Comparison of ENCODE assay signal across 14 cellular contexts in the genomic region with DNA sequence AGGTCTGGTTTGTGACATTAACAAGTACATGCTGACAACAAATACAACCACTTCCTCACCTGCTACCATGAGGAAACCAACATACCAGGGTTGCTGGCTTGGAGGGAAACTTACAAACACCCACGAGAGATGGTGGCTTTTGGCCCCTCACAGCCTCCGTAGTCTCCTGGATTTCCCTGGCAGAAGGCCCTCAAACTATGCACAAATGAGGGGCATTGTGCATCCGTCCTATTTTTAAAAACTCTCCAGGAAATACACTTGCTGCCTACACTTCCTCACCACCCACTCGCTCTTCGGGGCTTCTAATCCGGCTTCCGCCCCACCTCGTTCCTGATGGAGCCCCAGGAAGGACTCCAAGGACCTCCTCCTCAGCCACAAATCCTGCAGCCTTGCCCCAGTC.
A peak's percentile ranks its signal among the peaks of the same experiment; 100 is the strongest.
DNase-seq lines count a peak whose midpoint lies in the region; ATAC-seq lines count a peak whose summit lies in the region.
"Had no signal": no experiment of that assay in that cellular context is flagged by ENCODE, and none has a peak within 500 bp of the region (broad histone marks: within the 10 kb centered on the region; RNA-seq: fewer than 3 reads in every experiment).

No MANE protein-coding gene starts in this region.

- H3K4me3 ChIP-seq in effector memory CD4-positive, alpha-beta T cell (ENCODE audit: insufficient read depth, low read depth, low read length, poor library complexity, severe bottlenecking) = peak overlapping the region; percentile 15
- H3K4me3 ChIP-seq: suprapubic skin had no signal

- CTCF ChIA-PET in activated CD8-positive, alpha-beta T cell treated with anti-CD3 and anti-CD28 coated beads, Interleukin-2, amount 10 ng/mL, durations not matched to agents 7 days and 5 days (lab: Charles Lee) = interaction anchor here (0.8 to 1.2 kb wide), 3 partner anchors 14 to 312 kb away, joined by 3 to 4 read pairs (median 3); no protein-coding TSS in a partner anchor

- no peaks in the 10 kb centered on the region for H3K27me3 ChIP-seq in effector memory CD4-positive, alpha-beta T cell (replicated peaks; ENCODE audit: control insufficient read depth, insufficient read depth, low read length, poor library complexity, severe bottlenecking)
- H3K27me3 ChIP-seq: foreskin keratinocyte, suprapubic skin had no signal

- H3K4me1 ChIP-seq in effector memory CD4-positive, alpha-beta T cell (ENCODE audit: control insufficient read depth, insufficient read depth, low read length, poor library complexity, severe bottlenecking) = peaks cover 13% of the 10 kb centered on the region
- H3K4me1 ChIP-seq: foreskin keratinocyte had no signal

- H3K9me3 Mint-ChIP-seq in activated CD8-positive, alpha-beta T cell treated with anti-CD3 and anti-CD28 coated beads, Interleukin-2, amount 10 ng/mL, durations not matched to agents 7 days and 5 days (ENCODE audit: insufficient read depth) = no peaks in the 10 kb centered on the region

- DNase-seq in activated gamma-delta T cell treated with Interleukin-2 at 50 U/mL for 16 hours (peak; percentile 56), activated gamma-delta T cell (lab: John Stamatoyannopoulos, UW) (no peak), AML-193 (lab: John Stamatoyannopoulos, UW) (no peak), DMS153 (lab: John Stamatoyannopoulos, UW) (no peak), Kasumi-1 (lab: John Stamatoyannopoulos, UW) (no peak)
- DNase-seq in activated CD8-positive, alpha-beta T cell treated with anti-CD3 and anti-CD28 coated beads, Interleukin-2, amount 10 ng/mL, durations not matched to agents 7 days and 5 days = peak; percentile 68
- DNase-seq in effector memory CD4-positive, alpha-beta T cell = peak in 2 of 3 donors; percentile 18 to 27
- peak; percentile 21 for DNase-seq in stimulated activated naive CD4-positive, alpha-beta T cell treated with Interleukin-2 at 50 U/mL for 16 hours (lab: John Stamatoyannopoulos, UW)
- DNase-seq: DMS79 treated with DMSO at 0.1 percent for 48 hours, foreskin keratinocyte, NCI-H226, nucleus accumbens had no signal

- H3K27ac Mint-ChIP-seq in activated CD8-positive, alpha-beta T cell treated with anti-CD3 and anti-CD28 coated beads, Interleukin-2, amount 10 ng/mL, durations not matched to agents 7 days and 5 days = peak overlapping the region; percentile 90

- POLR2A ChIA-PET in activated CD8-positive, alpha-beta T cell treated with anti-CD3 and anti-CD28 coated beads, Interleukin-2, amount 10 ng/mL, durations not matched to agents 7 days and 5 days (lab: Charles Lee) = interaction anchor here (1.1 to 1.3 kb wide), 2 partner anchors 15 to 18 kb away, joined by 3 to 5 read pairs; no protein-coding TSS in a partner anchor

- H3K9me3 ChIP-seq in effector memory CD4-positive, alpha-beta T cell (ENCODE audit: control insufficient read depth, low read length) = no peaks in the 10 kb centered on the region
- H3K9me3 ChIP-seq: suprapubic skin had no signal

- H3K27ac ChIP-seq in effector memory CD4-positive, alpha-beta T cell (ENCODE audit: insufficient read depth, low read length, poor library complexity, severe bottlenecking) = peak overlapping the region; percentile 40
- H3K27ac ChIP-seq: foreskin keratinocyte, suprapubic skin had no signal

- H3K36me3 ChIP-seq in effector memory CD4-positive, alpha-beta T cell (ENCODE audit: control insufficient read depth, insufficient read depth, low read length) = no peaks in the 10 kb centered on the region
- H3K36me3 ChIP-seq: suprapubic skin had no signal

- H3K36me3 Mint-ChIP-seq in activated CD8-positive, alpha-beta T cell treated with anti-CD3 and anti-CD28 coated beads, Interleukin-2, amount 10 ng/mL, durations not matched to agents 7 days and 5 days (ENCODE audit: low read depth) = peaks cover 18% of the 10 kb centered on the region

- H3K4me3 Mint-ChIP-seq in activated CD8-positive, alpha-beta T cell treated with anti-CD3 and anti-CD28 coated beads, Interleukin-2, amount 10 ng/mL, durations not matched to agents 7 days and 5 days = peak overlapping the region; percentile 40

- ATAC-seq in activated CD8-positive, alpha-beta T cell treated with anti-CD3 and anti-CD28 coated beads, Interleukin-2, amount 10 ng/mL, durations not matched to agents 7 days and 5 days = peak; percentile 54
- ATAC-seq: foreskin keratinocyte, Panc1 had no signal

- H3K27me3 Mint-ChIP-seq in activated CD8-positive, alpha-beta T cell treated with anti-CD3 and anti-CD28 coated beads, Interleukin-2, amount 10 ng/mL, durations not matched to agents 7 days and 5 days (ENCODE audit: low read depth) = no peaks in the 10 kb centered on the region

- peaks cover 44% of the 10 kb centered on the region for H3K4me1 Mint-ChIP-seq in activated CD8-positive, alpha-beta T cell treated with anti-CD3 and anti-CD28 coated beads, Interleukin-2, amount 10 ng/mL, durations not matched to agents 7 days and 5 days (ENCODE audit: low read depth)

Comparison
In these comparisons a context has a peak if more than half of its experiments do, and no peak if none do; other contexts are left out.
1. DNase-seq: peak in activated gamma-delta T cell treated with Interleukin-2 at 50 U/mL for 16 hours (single experiment), activated CD8-positive, alpha-beta T cell treated with anti-CD3 and anti-CD28 coated beads, Interleukin-2, amount 10 ng/mL, durations not matched to agents 7 days and 5 days (single experiment), effector memory CD4-positive, alpha-beta T cell (2 of 3) and stimulated activated naive CD4-positive, alpha-beta T cell treated with Interleukin-2 at 50 U/mL for 16 hours (single experiment); none in activated gamma-delta T cell (single experiment), AML-193 (0 of 2), DMS153 (single experiment) and Kasumi-1 (0 of 2).